ENCODE assay signal across 1 cellular context in the genomic region with DNA sequence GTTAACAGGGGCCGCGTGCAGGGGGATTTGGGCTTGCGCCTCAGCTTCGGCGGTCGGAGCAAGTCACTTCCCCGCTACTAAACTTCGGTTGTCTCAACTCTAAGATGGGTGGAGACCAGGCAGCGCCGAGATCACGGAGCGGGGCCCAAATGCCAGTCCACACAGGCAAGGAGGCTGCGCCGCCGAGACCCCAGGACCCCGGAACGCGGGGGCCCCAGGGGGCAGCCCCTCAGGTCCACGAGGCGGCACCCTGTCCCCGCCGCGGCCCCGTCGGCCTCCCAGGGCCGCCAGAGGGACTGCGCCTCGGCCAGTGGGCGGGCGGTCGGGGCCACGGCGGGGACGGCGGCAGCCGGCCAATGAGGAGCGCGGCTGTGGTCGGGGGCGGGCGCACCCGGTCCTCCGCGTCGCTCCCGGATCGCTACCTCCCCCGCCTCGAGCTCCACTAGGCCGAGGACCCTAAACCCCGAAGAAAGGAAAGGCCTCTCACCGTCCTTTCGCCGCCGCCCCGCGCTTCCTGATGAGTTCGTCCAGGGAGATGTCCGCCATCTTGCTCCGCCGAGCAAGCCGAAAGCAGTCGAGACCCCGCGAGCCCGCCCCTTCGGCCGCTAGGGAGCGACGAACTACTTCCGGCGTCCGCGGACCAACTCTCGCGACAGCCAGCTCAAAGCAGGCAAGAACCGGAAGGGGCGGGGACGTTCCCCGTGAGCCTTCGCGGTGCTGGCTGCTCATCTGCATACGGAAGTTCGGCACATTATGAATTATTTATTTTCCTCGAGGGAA.
A peak's percentile ranks its signal among the peaks of the same experiment; 100 is the strongest.
TF ChIP-seq lines count a peak whose summit lies in the region.

A gene with protein sequence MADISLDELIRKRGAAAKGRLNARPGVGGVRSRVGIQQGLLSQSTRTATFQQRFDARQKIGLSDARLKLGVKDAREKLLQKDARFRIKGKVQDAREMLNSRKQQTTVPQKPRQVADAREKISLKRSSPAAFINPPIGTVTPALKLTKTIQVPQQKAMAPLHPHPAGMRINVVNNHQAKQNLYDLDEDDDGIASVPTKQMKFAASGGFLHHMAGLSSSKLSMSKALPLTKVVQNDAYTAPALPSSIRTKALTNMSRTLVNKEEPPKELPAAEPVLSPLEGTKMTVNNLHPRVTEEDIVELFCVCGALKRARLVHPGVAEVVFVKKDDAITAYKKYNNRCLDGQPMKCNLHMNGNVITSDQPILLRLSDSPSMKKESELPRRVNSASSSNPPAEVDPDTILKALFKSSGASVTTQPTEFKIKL (minus strand): TSS at position 572 of the 780 bp plus-strand sequence. CDS start 26 bp downstream, at position 546.

TF ChIP-seq in K562, 482 proteins besides CTCF, POLR2A, EP300 and RAD21 (continued from another document and continues in another):
- no peak for TF ChIP-seq MYBL2 (IDR thresholded peaks at IDR 0.05; ENCODE audit: low read depth)
- no peak for TF ChIP-seq MYBL2 (CRISPR knock-in tag; IDR thresholded peaks at IDR 0.05; ENCODE audit: borderline replicate concordance)
- TF ChIP-seq WHSC1 (IDR thresholded peaks at IDR 0.05; ENCODE audit: low read length): no peak
- TF ChIP-seq, protein P1, sequence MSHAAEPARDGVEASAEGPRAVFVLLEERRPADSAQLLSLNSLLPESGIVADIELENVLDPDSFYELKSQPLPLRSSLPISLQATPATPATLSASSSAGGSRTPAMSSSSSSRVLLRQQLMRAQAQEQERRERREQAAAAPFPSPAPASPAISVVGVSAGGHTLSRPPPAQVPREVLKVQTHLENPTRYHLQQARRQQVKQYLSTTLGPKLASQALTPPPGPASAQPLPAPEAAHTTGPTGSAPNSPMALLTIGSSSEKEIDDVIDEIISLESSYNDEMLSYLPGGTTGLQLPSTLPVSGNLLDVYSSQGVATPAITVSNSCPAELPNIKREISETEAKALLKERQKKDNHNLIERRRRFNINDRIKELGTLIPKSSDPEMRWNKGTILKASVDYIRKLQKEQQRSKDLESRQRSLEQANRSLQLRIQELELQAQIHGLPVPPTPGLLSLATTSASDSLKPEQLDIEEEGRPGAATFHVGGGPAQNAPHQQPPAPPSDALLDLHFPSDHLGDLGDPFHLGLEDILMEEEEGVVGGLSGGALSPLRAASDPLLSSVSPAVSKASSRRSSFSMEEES (CRISPR knock-in tag; IDR thresholded peaks at IDR 0.05): no peak
- no peak for TF ChIP-seq DPF2 (IDR thresholded peaks at IDR 0.05)
- TF ChIP-seq, protein P2, sequence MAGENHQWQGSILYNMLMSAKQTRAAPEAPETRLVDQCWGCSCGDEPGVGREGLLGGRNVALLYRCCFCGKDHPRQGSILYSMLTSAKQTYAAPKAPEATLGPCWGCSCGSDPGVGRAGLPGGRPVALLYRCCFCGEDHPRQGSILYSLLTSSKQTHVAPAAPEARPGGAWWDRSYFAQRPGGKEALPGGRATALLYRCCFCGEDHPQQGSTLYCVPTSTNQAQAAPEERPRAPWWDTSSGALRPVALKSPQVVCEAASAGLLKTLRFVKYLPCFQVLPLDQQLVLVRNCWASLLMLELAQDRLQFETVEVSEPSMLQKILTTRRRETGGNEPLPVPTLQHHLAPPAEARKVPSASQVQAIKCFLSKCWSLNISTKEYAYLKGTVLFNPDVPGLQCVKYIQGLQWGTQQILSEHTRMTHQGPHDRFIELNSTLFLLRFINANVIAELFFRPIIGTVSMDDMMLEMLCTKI (IDR thresholded peaks at IDR 0.05; ENCODE audit: partially characterized antibody): no peak
- no peak for TF ChIP-seq FOXM1 (IDR thresholded peaks at IDR 0.05; ENCODE audit: low read depth)
- TF ChIP-seq FOXM1 (CRISPR knock-in tag; IDR thresholded peaks at IDR 0.05; ENCODE audit: low read depth): no peak
- TF ChIP-seq FOS (IDR thresholded peaks at IDR 0.05; ENCODE audit: extremely low read depth, insufficient read length): no peak
- no peak for TF ChIP-seq ZSCAN29 (IDR thresholded peaks at IDR 0.05)
- TF ChIP-seq DIDO1 (tag; IDR thresholded peaks at IDR 0.05; ENCODE audit: low read depth): peak; percentile 63; the same call in 1 of the 2 replicates
- no peak for TF ChIP-seq MXI1 (IDR thresholded peaks at IDR 0.05; ENCODE audit: low read depth, low read length)
- TF ChIP-seq ZFX (CRISPR knock-in tag; IDR thresholded peaks at IDR 0.05): peak; percentile 71; the same call in 1 of the 2 replicates
- TF ChIP-seq FOXK2 (conservative IDR thresholded peaks at IDR 0.05 in 1 of 2, IDR thresholded peaks at IDR 0.05 in 1 of 2; ENCODE audit: low read depth in 2 of 2): no peak
- TF ChIP-seq, protein P3, sequence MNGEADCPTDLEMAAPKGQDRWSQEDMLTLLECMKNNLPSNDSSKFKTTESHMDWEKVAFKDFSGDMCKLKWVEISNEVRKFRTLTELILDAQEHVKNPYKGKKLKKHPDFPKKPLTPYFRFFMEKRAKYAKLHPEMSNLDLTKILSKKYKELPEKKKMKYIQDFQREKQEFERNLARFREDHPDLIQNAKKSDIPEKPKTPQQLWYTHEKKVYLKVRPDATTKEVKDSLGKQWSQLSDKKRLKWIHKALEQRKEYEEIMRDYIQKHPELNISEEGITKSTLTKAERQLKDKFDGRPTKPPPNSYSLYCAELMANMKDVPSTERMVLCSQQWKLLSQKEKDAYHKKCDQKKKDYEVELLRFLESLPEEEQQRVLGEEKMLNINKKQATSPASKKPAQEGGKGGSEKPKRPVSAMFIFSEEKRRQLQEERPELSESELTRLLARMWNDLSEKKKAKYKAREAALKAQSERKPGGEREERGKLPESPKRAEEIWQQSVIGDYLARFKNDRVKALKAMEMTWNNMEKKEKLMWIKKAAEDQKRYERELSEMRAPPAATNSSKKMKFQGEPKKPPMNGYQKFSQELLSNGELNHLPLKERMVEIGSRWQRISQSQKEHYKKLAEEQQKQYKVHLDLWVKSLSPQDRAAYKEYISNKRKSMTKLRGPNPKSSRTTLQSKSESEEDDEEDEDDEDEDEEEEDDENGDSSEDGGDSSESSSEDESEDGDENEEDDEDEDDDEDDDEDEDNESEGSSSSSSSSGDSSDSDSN (IDR thresholded peaks at IDR 0.05; ENCODE audit: borderline replicate concordance in 1 of 2, low read depth in 2 of 2, low read length in 2 of 2): no peak
- TF ChIP-seq, protein P4, sequence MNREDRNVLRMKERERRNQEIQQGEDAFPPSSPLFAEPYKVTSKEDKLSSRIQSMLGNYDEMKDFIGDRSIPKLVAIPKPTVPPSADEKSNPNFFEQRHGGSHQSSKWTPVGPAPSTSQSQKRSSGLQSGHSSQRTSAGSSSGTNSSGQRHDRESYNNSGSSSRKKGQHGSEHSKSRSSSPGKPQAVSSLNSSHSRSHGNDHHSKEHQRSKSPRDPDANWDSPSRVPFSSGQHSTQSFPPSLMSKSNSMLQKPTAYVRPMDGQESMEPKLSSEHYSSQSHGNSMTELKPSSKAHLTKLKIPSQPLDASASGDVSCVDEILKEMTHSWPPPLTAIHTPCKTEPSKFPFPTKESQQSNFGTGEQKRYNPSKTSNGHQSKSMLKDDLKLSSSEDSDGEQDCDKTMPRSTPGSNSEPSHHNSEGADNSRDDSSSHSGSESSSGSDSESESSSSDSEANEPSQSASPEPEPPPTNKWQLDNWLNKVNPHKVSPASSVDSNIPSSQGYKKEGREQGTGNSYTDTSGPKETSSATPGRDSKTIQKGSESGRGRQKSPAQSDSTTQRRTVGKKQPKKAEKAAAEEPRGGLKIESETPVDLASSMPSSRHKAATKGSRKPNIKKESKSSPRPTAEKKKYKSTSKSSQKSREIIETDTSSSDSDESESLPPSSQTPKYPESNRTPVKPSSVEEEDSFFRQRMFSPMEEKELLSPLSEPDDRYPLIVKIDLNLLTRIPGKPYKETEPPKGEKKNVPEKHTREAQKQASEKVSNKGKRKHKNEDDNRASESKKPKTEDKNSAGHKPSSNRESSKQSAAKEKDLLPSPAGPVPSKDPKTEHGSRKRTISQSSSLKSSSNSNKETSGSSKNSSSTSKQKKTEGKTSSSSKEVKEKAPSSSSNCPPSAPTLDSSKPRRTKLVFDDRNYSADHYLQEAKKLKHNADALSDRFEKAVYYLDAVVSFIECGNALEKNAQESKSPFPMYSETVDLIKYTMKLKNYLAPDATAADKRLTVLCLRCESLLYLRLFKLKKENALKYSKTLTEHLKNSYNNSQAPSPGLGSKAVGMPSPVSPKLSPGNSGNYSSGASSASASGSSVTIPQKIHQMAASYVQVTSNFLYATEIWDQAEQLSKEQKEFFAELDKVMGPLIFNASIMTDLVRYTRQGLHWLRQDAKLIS (CRISPR knock-in tag; IDR thresholded peaks at IDR 0.05): 0 out of 2 replicates have a peak, but pooled peaks have one; percentile 48
- TF ChIP-seq, protein P5, sequence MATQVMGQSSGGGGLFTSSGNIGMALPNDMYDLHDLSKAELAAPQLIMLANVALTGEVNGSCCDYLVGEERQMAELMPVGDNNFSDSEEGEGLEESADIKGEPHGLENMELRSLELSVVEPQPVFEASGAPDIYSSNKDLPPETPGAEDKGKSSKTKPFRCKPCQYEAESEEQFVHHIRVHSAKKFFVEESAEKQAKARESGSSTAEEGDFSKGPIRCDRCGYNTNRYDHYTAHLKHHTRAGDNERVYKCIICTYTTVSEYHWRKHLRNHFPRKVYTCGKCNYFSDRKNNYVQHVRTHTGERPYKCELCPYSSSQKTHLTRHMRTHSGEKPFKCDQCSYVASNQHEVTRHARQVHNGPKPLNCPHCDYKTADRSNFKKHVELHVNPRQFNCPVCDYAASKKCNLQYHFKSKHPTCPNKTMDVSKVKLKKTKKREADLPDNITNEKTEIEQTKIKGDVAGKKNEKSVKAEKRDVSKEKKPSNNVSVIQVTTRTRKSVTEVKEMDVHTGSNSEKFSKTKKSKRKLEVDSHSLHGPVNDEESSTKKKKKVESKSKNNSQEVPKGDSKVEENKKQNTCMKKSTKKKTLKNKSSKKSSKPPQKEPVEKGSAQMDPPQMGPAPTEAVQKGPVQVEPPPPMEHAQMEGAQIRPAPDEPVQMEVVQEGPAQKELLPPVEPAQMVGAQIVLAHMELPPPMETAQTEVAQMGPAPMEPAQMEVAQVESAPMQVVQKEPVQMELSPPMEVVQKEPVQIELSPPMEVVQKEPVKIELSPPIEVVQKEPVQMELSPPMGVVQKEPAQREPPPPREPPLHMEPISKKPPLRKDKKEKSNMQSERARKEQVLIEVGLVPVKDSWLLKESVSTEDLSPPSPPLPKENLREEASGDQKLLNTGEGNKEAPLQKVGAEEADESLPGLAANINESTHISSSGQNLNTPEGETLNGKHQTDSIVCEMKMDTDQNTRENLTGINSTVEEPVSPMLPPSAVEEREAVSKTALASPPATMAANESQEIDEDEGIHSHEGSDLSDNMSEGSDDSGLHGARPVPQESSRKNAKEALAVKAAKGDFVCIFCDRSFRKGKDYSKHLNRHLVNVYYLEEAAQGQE (CRISPR knock-in tag; IDR thresholded peaks at IDR 0.05; ENCODE audit: low read depth): no peak
- TF ChIP-seq NRF1 (conservative IDR thresholded peaks at IDR 0.05 in 1 of 2, IDR thresholded peaks at IDR 0.05 in 1 of 2): peak; percentile 54 to 59; a peak in 2 of 4 replicates
- no peak for TF ChIP-seq ZNF436 (CRISPR knock-in tag; IDR thresholded peaks at IDR 0.05)
- TF ChIP-seq CEBPB (tag; IDR thresholded peaks at IDR 0.05): no peak
- TF ChIP-seq FOXA3 (CRISPR knock-in tag; conservative IDR thresholded peaks at IDR 0.05 in 1 of 2, IDR thresholded peaks at IDR 0.05 in 1 of 2): no peak
- no peak for TF ChIP-seq TCFL5 (CRISPR knock-in tag; conservative IDR thresholded peaks at IDR 0.05)
- TF ChIP-seq, protein P6, sequence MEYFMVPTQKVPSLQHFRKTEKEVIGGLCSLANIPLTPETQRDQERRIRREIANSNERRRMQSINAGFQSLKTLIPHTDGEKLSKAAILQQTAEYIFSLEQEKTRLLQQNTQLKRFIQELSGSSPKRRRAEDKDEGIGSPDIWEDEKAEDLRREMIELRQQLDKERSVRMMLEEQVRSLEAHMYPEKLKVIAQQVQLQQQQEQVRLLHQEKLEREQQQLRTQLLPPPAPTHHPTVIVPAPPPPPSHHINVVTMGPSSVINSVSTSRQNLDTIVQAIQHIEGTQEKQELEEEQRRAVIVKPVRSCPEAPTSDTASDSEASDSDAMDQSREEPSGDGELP (CRISPR knock-in tag; IDR thresholded peaks at IDR 0.05; ENCODE audit: borderline replicate concordance): no peak
- no peak for TF ChIP-seq MCM7 (IDR thresholded peaks at IDR 0.05)
- TF ChIP-seq SMAD4 (CRISPR knock-in tag; conservative IDR thresholded peaks at IDR 0.05): 0 out of 2 replicates have a peak, but pooled peaks have one; percentile 28
- TF ChIP-seq, protein P7, sequence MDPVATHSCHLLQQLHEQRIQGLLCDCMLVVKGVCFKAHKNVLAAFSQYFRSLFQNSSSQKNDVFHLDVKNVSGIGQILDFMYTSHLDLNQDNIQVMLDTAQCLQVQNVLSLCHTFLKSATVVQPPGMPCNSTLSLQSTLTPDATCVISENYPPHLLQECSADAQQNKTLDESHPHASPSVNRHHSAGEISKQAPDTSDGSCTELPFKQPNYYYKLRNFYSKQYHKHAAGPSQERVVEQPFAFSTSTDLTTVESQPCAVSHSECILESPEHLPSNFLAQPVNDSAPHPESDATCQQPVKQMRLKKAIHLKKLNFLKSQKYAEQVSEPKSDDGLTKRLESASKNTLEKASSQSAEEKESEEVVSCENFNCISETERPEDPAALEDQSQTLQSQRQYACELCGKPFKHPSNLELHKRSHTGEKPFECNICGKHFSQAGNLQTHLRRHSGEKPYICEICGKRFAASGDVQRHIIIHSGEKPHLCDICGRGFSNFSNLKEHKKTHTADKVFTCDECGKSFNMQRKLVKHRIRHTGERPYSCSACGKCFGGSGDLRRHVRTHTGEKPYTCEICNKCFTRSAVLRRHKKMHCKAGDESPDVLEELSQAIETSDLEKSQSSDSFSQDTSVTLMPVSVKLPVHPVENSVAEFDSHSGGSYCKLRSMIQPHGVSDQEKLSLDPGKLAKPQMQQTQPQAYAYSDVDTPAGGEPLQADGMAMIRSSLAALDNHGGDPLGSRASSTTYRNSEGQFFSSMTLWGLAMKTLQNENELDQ (CRISPR knock-in tag; IDR thresholded peaks at IDR 0.05; ENCODE audit: borderline replicate concordance): no peak
- peak; percentile 62 for TF ChIP-seq C11orf30 (IDR thresholded peaks at IDR 0.05; ENCODE audit: low read depth)
- no peak for TF ChIP-seq ZNF232 (CRISPR knock-in tag; IDR thresholded peaks at IDR 0.05)
